Comparison of ENCODE assay signal across 11 cellular contexts in the genomic region with DNA sequence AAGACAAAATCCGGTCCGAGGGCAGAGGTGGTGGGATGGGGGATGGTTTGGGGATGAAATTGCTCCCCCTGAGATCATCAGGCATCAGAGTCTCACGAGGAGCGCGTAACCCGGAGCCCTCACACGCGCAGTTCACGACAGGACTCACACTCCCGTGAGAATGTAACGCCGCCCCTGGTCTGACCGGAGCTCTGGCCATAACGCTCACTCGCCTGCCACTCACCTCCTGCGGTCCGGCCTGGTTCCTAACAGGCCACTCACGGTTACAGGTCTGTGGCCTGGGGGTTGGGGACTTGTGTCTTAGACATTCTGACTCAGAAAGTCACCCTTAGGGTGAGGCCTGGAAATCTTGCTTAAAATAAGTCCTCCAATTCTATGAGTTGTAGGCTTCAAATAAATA. TPM values are rescaled to one million over a fixed set of nuclear protein-coding genes. Genes with fewer than 3 reads are reported as not detected.
"Had no signal": no experiment of that assay in that cellular context is flagged by ENCODE, and none has a peak within 500 bp of the region (broad histone marks: within the 10 kb centered on the region; RNA-seq: fewer than 3 reads in every experiment).

No MANE protein-coding gene starts in this region.

- H3K27ac ChIP-seq: KMS-11 had no signal

- H3K27ac Mint-ChIP-seq: HFFc6 had no signal

- ATAC-seq: HCT116 had no signal

- FAIRE-seq: HTR-8/SVneo had no signal

- H3K9me3 Mint-ChIP-seq: HFFc6 had no signal

- H3K9ac ChIP-seq: KMS-11 had no signal

- DNase-seq: GOT3, H7, HFFc6, IMR-90, KBM-7 had no signal

- H3K4me3 Mint-ChIP-seq: HFFc6 had no signal

- H3K36me3 ChIP-seq: HAP-1 had no signal

- H3K4me1 ChIP-seq: HAP-1 had no signal

- H3K4me2 ChIP-seq: KMS-11 had no signal

- H3K9me3 ChIP-seq: HAP-1 had no signal

- H3K4me3 ChIP-seq: HAP-1 had no signal

RNA-seq across cellular contexts. Expression of gene MAP1LC3C, which starts 19.8 kb away (rescaled TPM):
- total RNA-seq: HFFc6, HT-29 had no signal
- polyA plus RNA-seq: IMR-90 had no signal

RNA-seq across cellular contexts. Expression of gene BECN2, which starts 21.5 kb away (rescaled TPM):
- total RNA-seq: H4, H7, HFFc6, HT-29, IMR-90 had no signal
- polyA plus RNA-seq: IMR-90 had no signal
